7 cellular contexts compared by ENCODE assay signal in the genomic region with DNA sequence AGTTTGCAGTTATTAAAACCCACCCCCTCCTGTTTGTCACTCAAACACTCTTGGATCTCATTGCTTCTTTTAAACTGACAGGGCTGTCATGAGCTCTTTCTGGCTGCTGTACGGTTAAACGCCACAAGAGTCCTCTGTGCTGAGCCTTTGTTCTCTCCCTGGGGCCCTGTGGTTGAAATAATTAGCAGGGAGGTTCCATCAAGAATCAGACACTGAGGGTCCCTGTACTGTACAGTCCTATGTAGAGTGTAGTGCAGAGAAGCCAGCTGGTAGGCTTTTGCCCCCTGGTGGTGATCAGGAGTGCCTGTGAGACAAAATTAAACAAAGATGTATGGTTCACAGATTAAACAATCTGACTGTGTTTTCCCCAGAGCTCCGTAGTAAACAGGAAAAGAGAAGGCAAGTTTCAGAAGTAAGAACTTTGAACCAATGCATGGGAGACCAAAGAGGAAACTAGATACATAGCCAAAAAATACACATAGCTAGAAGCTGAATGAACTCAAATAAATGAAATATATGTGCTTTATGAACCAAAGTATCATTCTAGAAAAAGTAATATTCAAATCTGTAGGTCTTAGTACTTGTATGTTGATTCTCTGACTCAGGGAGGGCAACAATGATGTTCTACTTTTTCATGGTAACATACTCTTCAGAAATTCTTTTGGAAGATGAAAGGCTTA. TPM values are rescaled to one million over a fixed set of nuclear protein-coding genes. Genes with fewer than 3 reads are reported as not detected.
DNase-seq lines count a peak whose midpoint lies in the region; ATAC-seq and TF ChIP-seq lines count a peak whose summit lies in the region.

No MANE protein-coding gene starts in this region.

- TF ChIP-seq CTCF in ascending aorta (IDR thresholded peaks at IDR 0.05) (peak; percentile 74 to 87 (median 81)), gastrocnemius medialis (IDR thresholded peaks at IDR 0.05 in 4 of 5, conservative IDR thresholded peaks at IDR 0.05 in 1 of 5) (peak; percentile 73 to 92 (median 89))

- TF ChIP-seq POLR2A in gastrocnemius medialis (IDR thresholded peaks at IDR 0.05) = no peak

- H3K36me3 ChIP-seq in ascending aorta = no peaks in the 10 kb centered on the region
- no peaks in the 10 kb centered on the region for H3K36me3 ChIP-seq in gastrocnemius medialis

- H3K27ac ChIP-seq in ascending aorta (no peak overlapping the region), gastrocnemius medialis (peak overlapping the region; percentile 93 to 98 (median 94))

- in situ Hi-C loops in gastrocnemius medialis (cut with MboI; ENCODE audit: low sequenced_read_pairs in 4 of 4) = loop anchor here (5.0 to 25.0 kb wide), 4 partner anchors 124 to 369 kb away; partner anchors contain the start of genes CORO6 (in 2 of the 4), ABHD15 (in 1 of the 4), ANKRD13B (in 1 of the 4) and GIT1 (in 1 of the 4)

- H3K4me3 ChIP-seq in ascending aorta = peak overlapping the region; percentile 87 to 99
- peak overlapping the region; percentile 79 to 95 (median 90) for H3K4me3 ChIP-seq in gastrocnemius medialis

- H3K27me3 ChIP-seq in ascending aorta (no peaks in the 10 kb centered on the region), gastrocnemius medialis (no peaks in the 10 kb centered on the region)

- intact Hi-C loops in ascending aorta (cut with DNase I) = loop anchor here (1.0 to 10.0 kb wide), 5 partner anchors 63 to 341 kb away; no protein-coding TSS in a partner anchor
- intact Hi-C loops in gastrocnemius medialis (cut with DNase I; ENCODE audit: low total_unique reads) = loop anchor here (1.0 to 5.0 kb wide), 4 partner anchors 64 to 364 kb away; partner anchors contain the start of genes ABHD15 and TP53I13

- DNase-seq in NCI-H1694 treated with DMSO at 0.1 percent for 48 hours (lab: John Stamatoyannopoulos, UW) = peak; percentile 97
- peak; percentile 33 to 84 (median 56) for DNase-seq in T-helper 1 cell
- DNase-seq in ascending aorta (ENCODE audit: low spot score in 2 of 2) = peak in 1 of 2 donors; percentile 74
- DNase-seq in hypothalamus (lab: John Stamatoyannopoulos, UW) = peak in 48 of 51 donors; percentile 6 to 92 (median 57)
- peak; percentile 27 to 53 for DNase-seq in gastrocnemius medialis

- H3K9me3 ChIP-seq in ascending aorta (no peaks in the 10 kb centered on the region), gastrocnemius medialis (no peaks in the 10 kb centered on the region)

- ATAC-seq in GM18498 (IDR thresholded peaks at IDR 0.05; ENCODE audit: unreplicated experiment) = peak; percentile 62
- peak; percentile 78 for ATAC-seq in HG02938 (IDR thresholded peaks at IDR 0.05; ENCODE audit: unreplicated experiment)
- ATAC-seq in gastrocnemius medialis = peak; percentile 55 to 56

- H3K4me1 ChIP-seq in ascending aorta (peaks cover 0 to 7% of the 10 kb centered on the region in 2 donors), gastrocnemius medialis (peaks cover 33 to 39% of the 10 kb centered on the region in 2 donors)

RNA-seq across cellular contexts. Expression of gene SSH2, which starts 1.4 kb away (rescaled TPM):
- total RNA-seq in ascending aorta (7.9 TPM), gastrocnemius medialis (100 to 1,000 TPM; 140 to 241 (median 172) TPM)

RNA-seq across cellular contexts. Expression of gene EFCAB5, which starts 10.0 kb away (rescaled TPM):
- total RNA-seq in ascending aorta (1.1 TPM), gastrocnemius medialis (under 1 TPM in 2 of 4 donors, not detected in 2; 0.04 to 0.36 TPM)

Comparison
In these comparisons a context has a peak if more than half of its experiments do, and no peak if none do; other contexts are left out.
1. H3K27ac ChIP-seq: peak in gastrocnemius medialis (4 of 4); none in ascending aorta (0 of 2).
2. RNA of gene SSH2, which starts 1.4 kb away (total RNA-seq): 140 to 241 TPM in gastrocnemius medialis; 7.9 TPM in ascending aorta (single experiment); every median in the first group is over 10 times any median in the second.
3. Peak in every context shown above with its lines, with median percentiles within 50 percentile points of each other: ATAC-seq.